In the genomic region with DNA sequence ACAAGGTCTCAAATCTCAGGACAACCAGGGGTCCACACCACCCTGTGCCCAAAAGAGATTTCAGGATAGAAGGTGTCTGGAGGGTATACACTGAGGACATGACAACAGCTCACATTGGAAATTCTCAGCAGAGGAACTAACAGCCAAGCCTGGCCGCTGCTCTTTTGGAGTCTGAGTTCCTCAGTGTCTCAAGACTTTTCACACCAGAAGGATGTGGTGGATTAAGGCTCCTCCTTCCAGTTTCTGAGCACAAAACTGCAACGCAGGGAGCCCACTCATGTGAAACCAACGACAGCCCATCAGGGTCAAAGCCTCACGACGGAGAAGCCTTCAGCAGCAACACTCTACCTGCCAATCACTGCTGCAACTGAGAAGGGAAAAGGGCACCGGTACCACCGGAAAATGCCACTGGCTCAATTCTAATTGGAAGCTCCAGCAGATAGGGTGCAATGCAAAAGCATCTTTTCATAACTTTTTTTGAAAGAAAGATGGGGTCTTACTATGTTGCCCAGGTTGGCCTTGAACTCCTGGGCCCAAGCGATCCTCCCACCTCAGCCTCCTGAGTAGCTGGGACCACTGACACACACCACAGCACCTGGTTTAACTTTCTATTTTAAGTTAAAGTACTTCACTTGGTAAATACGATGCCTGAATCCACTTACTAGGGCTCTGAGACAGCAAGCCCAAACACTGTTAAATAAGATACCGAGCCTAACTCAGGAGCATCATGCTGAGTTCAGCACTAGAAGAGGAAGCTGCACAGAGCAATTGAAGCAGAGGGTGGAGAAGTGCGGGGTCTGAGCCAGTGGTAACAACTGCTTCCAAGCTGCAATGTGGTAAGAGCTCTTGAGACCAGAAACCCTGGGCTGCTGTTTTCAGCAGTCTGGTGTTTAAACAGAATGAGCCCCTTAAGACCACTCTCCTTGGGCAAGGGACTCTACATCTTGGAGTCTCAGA, we compare ENCODE assay signal across 8 cellular contexts. TPM values are rescaled to one million over a fixed set of nuclear protein-coding genes. Genes with fewer than 3 reads are reported as not detected.
DNase-seq lines count a peak whose midpoint lies in the region; ATAC-seq and TF ChIP-seq lines count a peak whose summit lies in the region.

No MANE protein-coding gene starts in this region.

- in situ Hi-C loops in GM13976 (cut with MboI; ENCODE audit: low sequenced_read_pairs, unreplicated experiment): no loop called here

- peaks cover 51 to 100% (median 85%) of the 10 kb centered on the region in 3 donors for H3K4me1 ChIP-seq in esophagus squamous epithelium
- peaks cover 6% of the 10 kb centered on the region; the same call in 1 of the 2 replicates for H3K4me1 ChIP-seq in SJCRH30

- no peak for TF ChIP-seq CTCF in GM13976 (IDR thresholded peaks at IDR 0.05; ENCODE audit: borderline replicate concordance, control extremely low read depth, extremely low read depth, insufficient read depth, missing control alignments)
- no peak for TF ChIP-seq CTCF in esophagus squamous epithelium (IDR thresholded peaks at IDR 0.05)

- DNase-seq in GM13976 (ENCODE audit: low spot score) (peak; percentile 70), SKM-1 (lab: John Stamatoyannopoulos, UW; ENCODE audit: unreplicated experiment) (peak; percentile 85), esophagus squamous epithelium (lab: John Stamatoyannopoulos, UW) (no peak), SJCRH30 (no peak), NCI-H1436 treated with DMSO at 0.1 percent for 48 hours (lab: John Stamatoyannopoulos, UW) (no peak)
- DNase-seq in stimulated activated CD8-positive, alpha-beta memory T cell treated with anti-CD3 and anti-CD28 coated beads, Interleukin-4, amount 100 ng/mL, for 24 hours (ENCODE audit: low read depth): peak; percentile 36

- H3K4me3 ChIP-seq in esophagus squamous epithelium (peak overlapping the region in 2 of 4 donors; percentile 15 to 34), SJCRH30 (no peak overlapping the region)

- 64 to 66% methylated on average over 7 to 8 of the region's 11 CpGs for WGBS in esophagus squamous epithelium, 2 donors

- peak overlapping the region; percentile 38 to 87 (median 74) for H3K27ac ChIP-seq in esophagus squamous epithelium
- H3K27ac ChIP-seq in SJCRH30: no peak overlapping the region

- ATAC-seq in HG02798 (IDR thresholded peaks at IDR 0.05; ENCODE audit: poor library complexity, unreplicated experiment): peak; percentile 50
- no peak for ATAC-seq in GM21367 (IDR thresholded peaks at IDR 0.05; ENCODE audit: unreplicated experiment)

- no peaks in the 10 kb centered on the region for H3K9me3 ChIP-seq in esophagus squamous epithelium
- no peaks in the 10 kb centered on the region for H3K9me3 ChIP-seq in SJCRH30 (replicated peaks)

- H3K36me3 ChIP-seq in esophagus squamous epithelium: peaks cover 0 to 55% (median 0%) of the 10 kb centered on the region in 3 donors
- peaks cover 8% of the 10 kb centered on the region; the same call in 1 of the 2 replicates for H3K36me3 ChIP-seq in SJCRH30

- peak in 2 of 4 donors; percentile 41 for TF ChIP-seq POLR2A in esophagus squamous epithelium (IDR thresholded peaks at IDR 0.05)

- intact Hi-C loops in esophagus squamous epithelium (cut with DNase I): no loop called here

- H3K27me3 ChIP-seq in esophagus squamous epithelium (no peaks in the 10 kb centered on the region), SJCRH30 (no peaks in the 10 kb centered on the region)

RNA-seq across cellular contexts. Expression of a gene that starts 7.8 kb away (rescaled TPM):
- total RNA-seq in esophagus squamous epithelium: 100 to 1,000 TPM in 3 of 4 donors, 10 to 100 TPM in 1; 89.4 to 146 (median 126) TPM
- total RNA-seq in SJCRH30 (2014; rRNA removed; shearing (Covaris generic)): 81.9 and 99.7 TPM in 2 replicates

Comparison
In these comparisons a context has a peak if more than half of its experiments do, and no peak if none do; other contexts are left out.
1. DNase-seq: peak in GM13976 (single experiment), SKM-1 (single experiment) and stimulated activated CD8-positive, alpha-beta memory T cell treated with anti-CD3 and anti-CD28 coated beads, Interleukin-4, amount 100 ng/mL, for 24 hours (single experiment); none in esophagus squamous epithelium (single experiment), SJCRH30 (0 of 2) and NCI-H1436 treated with DMSO at 0.1 percent for 48 hours (single experiment).